ENCODE assay signal across 8 cellular contexts in the genomic region with DNA sequence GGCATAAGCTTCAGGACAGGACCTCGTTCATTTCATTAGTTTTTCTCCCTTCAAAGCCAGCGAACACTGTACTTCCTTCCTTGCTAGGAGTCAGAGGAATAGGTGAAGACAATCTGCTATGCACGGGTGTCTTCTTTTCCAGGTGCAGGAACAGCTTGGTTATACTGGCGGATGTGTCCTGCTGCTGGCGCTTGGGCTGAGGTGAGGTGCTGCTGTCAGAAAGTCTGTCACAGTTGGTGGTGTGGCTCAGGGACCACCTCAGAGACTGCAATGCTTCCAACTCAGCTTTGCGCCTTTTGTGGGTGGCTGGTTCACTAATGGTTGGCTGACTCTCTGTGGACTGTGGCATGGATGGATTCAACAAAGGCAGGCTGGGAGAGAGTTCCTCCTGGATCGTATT.
"Had no signal": no experiment of that assay in that cellular context is flagged by ENCODE, and none has a peak within 500 bp of the region (broad histone marks: within the 10 kb centered on the region; RNA-seq: fewer than 3 reads in every experiment).

No MANE protein-coding gene starts in this region.

- H3K4me3 Mint-ChIP-seq: H9 had no signal

- H3K9me3 Mint-ChIP-seq: H9, IgD-negative memory B cell had no signal

- H3K27me3 Mint-ChIP-seq: IgD-negative memory B cell had no signal

- H3K4me1 Mint-ChIP-seq: IgD-negative memory B cell had no signal

- DNase-seq: GOT3, H9, HCEC 1CT, KG1 had no signal

- H3K27ac ChIP-seq: HL-60 had no signal

- H3K27ac Mint-ChIP-seq: H9, IgD-negative memory B cell had no signal

- H3K36me3 Mint-ChIP-seq: IgD-negative memory B cell had no signal

- ATAC-seq: HepG2 had no signal

- FAIRE-seq: H54, HepG2 had no signal
